In the genomic region with DNA sequence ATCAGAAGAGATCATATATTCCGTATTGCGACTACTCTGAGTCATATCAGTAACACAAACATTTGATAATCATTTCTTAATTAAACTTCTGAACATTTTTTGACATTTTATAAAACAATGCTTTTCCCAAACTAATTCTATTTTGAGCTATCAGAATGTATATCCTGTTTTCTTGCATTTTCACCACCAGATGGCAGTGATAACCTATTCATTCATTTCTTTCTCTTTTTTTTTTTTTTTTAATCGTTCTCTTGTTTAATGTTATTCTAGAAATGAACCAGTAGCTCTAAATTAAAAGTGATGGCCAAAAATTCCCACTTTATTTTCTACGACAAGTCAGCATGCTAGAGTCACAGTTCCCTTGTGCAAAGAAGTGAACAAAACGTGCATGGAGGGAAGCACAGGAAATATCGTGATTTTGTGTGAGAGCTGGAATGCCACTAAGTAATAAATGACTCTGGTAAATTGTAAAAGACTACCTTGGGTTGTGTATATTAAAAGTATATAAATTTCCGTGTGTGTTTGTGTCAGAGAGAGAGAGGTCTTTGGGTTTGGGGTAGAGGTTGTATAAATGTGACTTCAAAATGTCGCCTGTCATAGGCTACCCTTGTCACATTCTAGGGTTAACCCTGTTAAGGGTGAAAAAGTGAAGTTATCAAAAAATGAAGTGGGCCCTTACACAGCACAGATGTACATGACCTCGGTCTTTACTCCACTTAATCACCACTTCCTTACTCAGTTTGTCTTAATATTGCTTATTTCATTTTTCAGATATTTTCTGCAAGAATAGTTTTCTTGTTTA, we compare ENCODE assay signal across 9 cellular contexts. TPM values are rescaled to one million over a fixed set of nuclear protein-coding genes. Genes with fewer than 3 reads are reported as not detected.
DNase-seq lines count a peak whose midpoint lies in the region; ATAC-seq and TF ChIP-seq lines count a peak whose summit lies in the region.
"Had no signal": no experiment of that assay in that cellular context is flagged by ENCODE, and none has a peak within 500 bp of the region (broad histone marks: within the 10 kb centered on the region; RNA-seq: fewer than 3 reads in every experiment).

No MANE protein-coding gene starts in this region.

- H3K14ac ChIP-seq in IMR-90 (replicated peaks; ENCODE audit: low read depth, low read length), result peak overlapping the region; percentile 73; the same call in 1 of the 2 replicates

- TF ChIP-seq RAD21 in IMR-90 (IDR thresholded peaks at IDR 0.05; ENCODE audit: low read length), result peak; percentile 74

- H2BK120ac ChIP-seq in IMR-90 (ENCODE audit: low read depth, low read length), result no peak overlapping the region

- dilution Hi-C loops in IMR-90 (cut with HindIII; ENCODE audit: low sequenced_read_pairs, unreplicated experiment), result no loop called here

- no peak overlapping the region for H3K27ac Mint-ChIP-seq in CD8-positive, alpha-beta T cell
- H3K27ac Mint-ChIP-seq in activated T-helper 17 cell treated with anti-CD3 and anti-CD28 coated beads, Interleukin-2, amount 50 U/mL, for 72 hours, result no peak overlapping the region
- H3K27ac Mint-ChIP-seq in type B pancreatic cell, result no peak overlapping the region

- no peak overlapping the region for H2BK20ac ChIP-seq in IMR-90 (ENCODE audit: low read depth, low read length)

- no peak overlapping the region; the same call in 1 of the 2 replicates for H3K9ac ChIP-seq in IMR-90 (ENCODE audit: low read depth, low read length)

- H3K56ac ChIP-seq in IMR-90 (ENCODE audit: extremely low read depth, insufficient read depth, low read length), result no peak overlapping the region

- DNase-seq in CD8-positive, alpha-beta T cell, result no peak
- peak; percentile 48 for DNase-seq in IMR-90
- DNase-seq in iris pigment epithelial cell (ENCODE audit: low read depth), result peak; percentile 20
- no peak for DNase-seq in type B pancreatic cell (ENCODE audit: extremely low spot score, unreplicated experiment)
- no peak for DNase-seq in GDM1 (lab: John Stamatoyannopoulos, UW)
- no peak for DNase-seq in COR-L47 (lab: John Stamatoyannopoulos, UW)
- DNase-seq in head of caudate nucleus, result no peak

- CTCF ChIA-PET in CD8-positive, alpha-beta T cell (lab: Charles Lee), result interaction anchor here (0.6 to 4.5 kb wide), 26 partner anchors 8 to 1053 kb away, joined by 3 to 45 read pairs (median 4); no protein-coding TSS in a partner anchor
- CTCF ChIA-PET in IMR-90 (lab: Yijun Ruan, JAX), result interaction anchor here (0.6 to 3.7 kb wide), 25 partner anchors 10 to 844 kb away, joined by 3 to 59 read pairs (median 4); partner anchors contain the start of gene ABCC9

- no peak overlapping the region for H3K4ac ChIP-seq in IMR-90 (ENCODE audit: low read depth, low read length)

- intact Hi-C loops in CD8-positive, alpha-beta T cell (cut with DNase I, micrococcal nuclease), result loop anchor here (1.0 to 5.0 kb wide), 5 partner anchors 321 to 763 kb away; no protein-coding TSS in a partner anchor
- intact Hi-C loops in IMR-90 (cut with micrococcal nuclease) (loop anchor here (1.0 to 2.0 kb wide), 4 partner anchors 243 to 745 kb away; partner anchors contain the start of gene ABCC9), head of caudate nucleus (cut with DNase I) (loop anchor here (10.0 kb wide), 1 partner anchor 287 kb away; no protein-coding TSS in a partner anchor)

- H3K9me3 ChIP-seq in CD8-positive, alpha-beta T cell (ENCODE audit: low read length), result no peaks in the 10 kb centered on the region
- no peaks in the 10 kb centered on the region for H3K9me3 ChIP-seq in IMR-90 (ENCODE audit: control insufficient read depth, insufficient read depth, low read length)
- H3K9me3 ChIP-seq: neutrophil had no signal

- H4K5ac ChIP-seq in IMR-90 (ENCODE audit: low read depth, low read length), result no peak overlapping the region

- no peaks in the 10 kb centered on the region for H3K27me3 Mint-ChIP-seq in CD8-positive, alpha-beta T cell (ENCODE audit: low read depth)
- H3K27me3 Mint-ChIP-seq in activated T-helper 17 cell treated with anti-CD3 and anti-CD28 coated beads, Interleukin-2, amount 50 U/mL, for 72 hours, result no peaks in the 10 kb centered on the region
- peaks cover 32% of the 10 kb centered on the region for H3K27me3 Mint-ChIP-seq in type B pancreatic cell

- H3K4me2 ChIP-seq in IMR-90 (ENCODE audit: low read depth, low read length), result peak overlapping the region; percentile 50

- POLR2A ChIA-PET in CD8-positive, alpha-beta T cell (lab: Charles Lee), result interaction anchor here (0.7 to 0.8 kb wide), 5 partner anchors 15 to 348 kb away, joined by 3 to 4 read pairs (median 3); partner anchors contain the start of gene CMAS
- POLR2A ChIA-PET in IMR-90 (lab: Charles Lee; ENCODE audit: unreplicated experiment), result interaction anchor here (0.6 kb wide), 2 partner anchors 44 to 179 kb away, joined by 3 to 4 read pairs; no protein-coding TSS in a partner anchor

- H3K4me1 Mint-ChIP-seq in CD8-positive, alpha-beta T cell (ENCODE audit: low read depth), result peaks cover 9% of the 10 kb centered on the region
- no peaks in the 10 kb centered on the region for H3K4me1 Mint-ChIP-seq in activated T-helper 17 cell treated with anti-CD3 and anti-CD28 coated beads, Interleukin-2, amount 50 U/mL, for 72 hours
- no peaks in the 10 kb centered on the region for H3K4me1 Mint-ChIP-seq in type B pancreatic cell (ENCODE audit: unreplicated experiment)

- no peak for TF ChIP-seq POLR2A in IMR-90 (IDR thresholded peaks at IDR 0.05; ENCODE audit: low read depth, low read length)

- H2AFZ ChIP-seq in IMR-90 (replicated peaks; ENCODE audit: low read length, poor library complexity), result no peak overlapping the region

- H2AK9ac ChIP-seq in IMR-90 (replicated peaks; ENCODE audit: low read depth, low read length, poor library complexity), result no peak overlapping the region

- WGBS in IMR-90 (ENCODE audit: extremely low coverage in 2 of 2, insufficient read length in 1 of 2), 2 experiments, result 6% methylated on average over 2 of the region's 9 CpGs; no CpG with 5 or more reads in 1 of the 2 experiments

- no peak overlapping the region for H3K18ac ChIP-seq in IMR-90 (ENCODE audit: low read depth, low read length)

- no peaks in the 10 kb centered on the region for H3K36me3 ChIP-seq in CD8-positive, alpha-beta T cell (ENCODE audit: insufficient read depth, low read length)
- H3K36me3 ChIP-seq in IMR-90 (ENCODE audit: control insufficient read depth, insufficient read depth, low read length), result no peaks in the 10 kb centered on the region
- H3K36me3 ChIP-seq: neutrophil had no signal

- H3K23ac ChIP-seq in IMR-90 (ENCODE audit: low read depth, low read length), result no peak overlapping the region

- H3K27ac ChIP-seq in CD8-positive, alpha-beta T cell (ENCODE audit: low read depth, low read length), result no peak overlapping the region
- H3K27ac ChIP-seq in IMR-90 (ENCODE audit: insufficient read depth, low read length), result no peak overlapping the region
- H3K27ac ChIP-seq: neutrophil had no signal

- no peak overlapping the region for H3K4me3 Mint-ChIP-seq in CD8-positive, alpha-beta T cell
- H3K4me3 Mint-ChIP-seq in activated T-helper 17 cell treated with anti-CD3 and anti-CD28 coated beads, Interleukin-2, amount 50 U/mL, for 72 hours, result peak overlapping the region; percentile 25
- H3K4me3 Mint-ChIP-seq in type B pancreatic cell, result peak overlapping the region; percentile 40

- H3K79me1 ChIP-seq in IMR-90 (ENCODE audit: low read depth in 1 of 2, low read length in 2 of 2), result no peaks in the 10 kb centered on the region

- no peaks in the 10 kb centered on the region for H3K9me3 Mint-ChIP-seq in CD8-positive, alpha-beta T cell
- no peaks in the 10 kb centered on the region for H3K9me3 Mint-ChIP-seq in activated T-helper 17 cell treated with anti-CD3 and anti-CD28 coated beads, Interleukin-2, amount 50 U/mL, for 72 hours
- H3K9me3 Mint-ChIP-seq in type B pancreatic cell, result no peaks in the 10 kb centered on the region

- peak; percentile 85 for TF ChIP-seq CTCF in CD8-positive, alpha-beta T cell (IDR thresholded peaks at IDR 0.05)
- peak; percentile 81 for TF ChIP-seq CTCF in IMR-90 (conservative IDR thresholded peaks at IDR 0.05; ENCODE audit: low read depth, low read length)
- TF ChIP-seq CTCF in type B pancreatic cell (conservative IDR thresholded peaks at IDR 0.05), result peak; percentile 92

- H2AK5ac ChIP-seq in IMR-90 (ENCODE audit: low read depth, low read length), result no peak overlapping the region

- no peak overlapping the region for H3K4me3 ChIP-seq in CD8-positive, alpha-beta T cell (ENCODE audit: low read depth, low read length)
- no peak overlapping the region for H3K4me3 ChIP-seq in IMR-90 (ENCODE audit: insufficient read depth, low read depth, low read length)

- no peak for ATAC-seq in CD8-positive, alpha-beta T cell
- no peak for ATAC-seq in IMR-90 (ENCODE audit: low read depth)
- no peak for ATAC-seq in activated T-helper 17 cell treated with anti-CD3 and anti-CD28 coated beads, Interleukin-2, amount 50 U/mL, for 72 hours (replicated peaks)

- no peaks in the 10 kb centered on the region for H4K20me1 ChIP-seq in IMR-90 (ENCODE audit: insufficient read depth, low read length)

- in situ Hi-C loops in IMR-90 (cut with MboI; ENCODE audit: low sequenced_read_pairs), result loop anchor here (5.0 to 25.0 kb wide), 2 partner anchors 289 to 739 kb away; no protein-coding TSS in a partner anchor

- H2BK15ac ChIP-seq in IMR-90 (ENCODE audit: low read depth, low read length), result no peak overlapping the region; the same call in 2 of the 3 replicates

- no peaks in the 10 kb centered on the region for H3K4me1 ChIP-seq in CD8-positive, alpha-beta T cell (ENCODE audit: insufficient read depth, low read length)
- 0 out of 2 replicates have a peak, but pooled peaks cover 2% of the 10 kb centered on the region for H3K4me1 ChIP-seq in IMR-90 (ENCODE audit: control insufficient read depth, insufficient read depth, low read length)

- no peak overlapping the region for H2BK5ac ChIP-seq in IMR-90 (ENCODE audit: low read depth, low read length, poor library complexity, severe bottlenecking)

- no peak overlapping the region for H4K91ac ChIP-seq in IMR-90 (ENCODE audit: insufficient read depth, low read depth, low read length)

- H3K36me3 Mint-ChIP-seq in CD8-positive, alpha-beta T cell, result no peaks in the 10 kb centered on the region
- H3K36me3 Mint-ChIP-seq in activated T-helper 17 cell treated with anti-CD3 and anti-CD28 coated beads, Interleukin-2, amount 50 U/mL, for 72 hours (ENCODE audit: low read depth), result no peaks in the 10 kb centered on the region
- no peaks in the 10 kb centered on the region for H3K36me3 Mint-ChIP-seq in type B pancreatic cell

- H3K27me3 ChIP-seq in CD8-positive, alpha-beta T cell (ENCODE audit: insufficient read depth, low read length), result no peaks in the 10 kb centered on the region
- no peaks in the 10 kb centered on the region for H3K27me3 ChIP-seq in IMR-90 (ENCODE audit: control insufficient read depth, insufficient read depth, low read length)
- H3K27me3 ChIP-seq: neutrophil had no signal

- no TSS peak for BruUV-seq in IMR-90 (replicated peaks; lab: Mats Ljungman, UMichigan)

- H3K9me1 ChIP-seq in IMR-90 (ENCODE audit: insufficient read depth, low read length), result no peaks in the 10 kb centered on the region

- no peak overlapping the region for H4K8ac ChIP-seq in IMR-90 (ENCODE audit: low read depth in 2 of 2, low read length in 2 of 2)

RNA-seq across cellular contexts. Expression of gene LDHB, which starts 40.4 kb away (rescaled TPM):
- 100 to 1,000 TPM; 492 to 577 TPM for total RNA-seq in CD8-positive, alpha-beta T cell
- total RNA-seq in IMR-90 (2012; rRNA removed) (623 and 997 TPM in 2 replicates), type B pancreatic cell (ENCODE audit: low replicate concordance) (798 and 848 TPM in 2 replicates)
- polyA plus RNA-seq in IMR-90 (2012; rRNA removed), result 508 and 630 TPM in 2 replicates
- polyA plus RNA-seq in IMR-90 (2012; cell fraction: cytosol; rRNA removed), result 67.9 and 182 TPM in 2 replicates
- 14.8 and 167 TPM in 2 replicates for polyA plus RNA-seq in IMR-90 (2012; cell fraction: nucleus; rRNA removed; ENCODE audit: low replicate concordance)
- total RNA-seq in activated T-helper 17 cell treated with anti-CD3 and anti-CD28 coated beads, Interleukin-2, amount 50 U/mL, for 72 hours, result 1,000 to 10,000 TPM; 1,054 to 1,593 TPM

Comparison
In these comparisons a context has a peak if more than half of its experiments do, and no peak if none do; other contexts are left out.
1. DNase-seq: peak in IMR-90 (single experiment) and iris pigment epithelial cell (single experiment); none in CD8-positive, alpha-beta T cell (0 of 7), type B pancreatic cell (single experiment), GDM1 (single experiment), COR-L47 (single experiment) and head of caudate nucleus (0 of 42).
2. Peak in every context shown above with its lines, with median percentiles within 50 percentile points of each other: CTCF ChIP-seq.